ENCODE assay signal across 28 cellular contexts in genomic region chr20:12084482-12084881, GRCh38.
"Had no signal": no experiment of that assay in that cellular context is flagged by ENCODE, and none has a peak within 500 bp of the region (broad histone marks: within the 10 kb centered on the region; RNA-seq: fewer than 3 reads in every experiment).

No MANE protein-coding gene starts in this region.

- ATAC-seq: activated CD8-positive, alpha-beta T cell treated with anti-CD3 and anti-CD28 coated beads for 36 hours; activated T-cell treated with anti-CD3 and anti-CD28 coated beads, Interleukin-2, amount 50 U/mL, for 4 hours; activated T-helper 17 cell treated with anti-CD3 and anti-CD28 coated beads, Interleukin-2, amount 50 U/mL, for 72 hours; body of pancreas; esophagus mucosa had no signal

- H3K27ac ChIP-seq: body of pancreas, coronary artery, dorsolateral prefrontal cortex had no signal

- H3K27ac Mint-ChIP-seq: activated CD4-positive, alpha-beta T cell treated with anti-CD3 and anti-CD28 coated beads, Interleukin-2, amount 10 ng/mL, durations not matched to agents 7 days and 5 days; activated CD8-positive, alpha-beta T cell treated with anti-CD3 and anti-CD28 coated beads for 36 hours; activated naive CD8-positive, alpha-beta T cell; activated T-helper 17 cell treated with anti-CD3 and anti-CD28 coated beads, Interleukin-2, amount 50 U/mL, for 72 hours; dendritic cell treated with granulocyte-macrophage colony-stimulating factor and Interleukin-4, amounts not matched to agents 40 ng/mL and 50 ng/mL, for 4 days; endodermal cell had no signal

- H3K36me3 Mint-ChIP-seq: activated naive CD8-positive, alpha-beta T cell had no signal

- H3K27me3 Mint-ChIP-seq: activated CD4-positive, alpha-beta T cell treated with anti-CD3 and anti-CD28 coated beads, Interleukin-2, amount 10 ng/mL, durations not matched to agents 7 days and 5 days; activated CD8-positive, alpha-beta T cell treated with anti-CD3 and anti-CD28 coated beads for 36 hours; activated T-helper 17 cell treated with anti-CD3 and anti-CD28 coated beads, Interleukin-2, amount 50 U/mL, for 72 hours; dendritic cell treated with granulocyte-macrophage colony-stimulating factor and Interleukin-4, amounts not matched to agents 40 ng/mL and 50 ng/mL, for 4 days had no signal

- H3K27me3 ChIP-seq: body of pancreas, dorsolateral prefrontal cortex had no signal

- H3K4me3 Mint-ChIP-seq: activated CD4-positive, alpha-beta T cell treated with anti-CD3 and anti-CD28 coated beads, Interleukin-2, amount 10 ng/mL, durations not matched to agents 7 days and 5 days; activated CD8-positive, alpha-beta T cell treated with anti-CD3 and anti-CD28 coated beads for 36 hours; activated naive CD8-positive, alpha-beta T cell; activated T-cell treated with anti-CD3 and anti-CD28 coated beads, Interleukin-2, amount 50 U/mL, for 4 hours; activated T-helper 17 cell treated with anti-CD3 and anti-CD28 coated beads, Interleukin-2, amount 50 U/mL, for 72 hours; dendritic cell treated with granulocyte-macrophage colony-stimulating factor and Interleukin-4, amounts not matched to agents 40 ng/mL and 50 ng/mL, for 4 days; endodermal cell had no signal

- H3K9me3 ChIP-seq: body of pancreas had no signal

- H3K4me1 ChIP-seq: body of pancreas had no signal

- FAIRE-seq: frontal cortex had no signal

- H3K4me3 ChIP-seq: body of pancreas, coronary artery, dorsolateral prefrontal cortex had no signal

- H3K9me3 Mint-ChIP-seq: activated CD4-positive, alpha-beta T cell treated with anti-CD3 and anti-CD28 coated beads, Interleukin-2, amount 10 ng/mL, durations not matched to agents 7 days and 5 days; activated CD8-positive, alpha-beta T cell treated with anti-CD3 and anti-CD28 coated beads for 36 hours; dendritic cell treated with granulocyte-macrophage colony-stimulating factor and Interleukin-4, amounts not matched to agents 40 ng/mL and 50 ng/mL, for 4 days; endodermal cell had no signal

- DNase-seq: activated CD4-positive, alpha-beta T cell treated with anti-CD3 and anti-CD28 coated beads for 4 hours; activated CD4-positive, alpha-beta T cell treated with anti-CD3 and anti-CD28 coated beads, Interleukin-2, amount 10 ng/mL, durations not matched to agents 7 days and 5 days; activated CD4-positive, alpha-beta T cell treated with anti-CD3 and anti-CD28 coated beads, Interleukin-2, amount 50 U/mL, for 4 hours; activated CD4-positive, CD25-positive, alpha-beta regulatory T cell; activated CD4-positive, CD25-positive, alpha-beta regulatory T cell treated with anti-CD3 and anti-CD28 coated beads, Interleukin-2, amount 50 U/mL, for 72 hours; activated CD8-positive, alpha-beta memory T cell treated with anti-CD3 and anti-CD28 coated beads for 24 hours; activated CD8-positive, alpha-beta T cell treated with anti-CD3 and anti-CD28 coated beads for 36 hours; activated effector memory CD4-positive, alpha-beta T cell treated with Interleukin-2 at 50 U/mL for 16 hours; activated gamma-delta T cell treated with Interleukin-2 at 50 U/mL for 16 hours; activated naive CD4-positive, alpha-beta T cell treated with anti-CD3 and anti-CD28 coated beads, Interleukin-2, amount 50 U/mL, for 16 hours; activated naive CD4-positive, alpha-beta T cell treated with Interleukin-2 at 50 U/mL for 16 hours; activated T-cell treated with anti-CD3 and anti-CD28 coated beads, Interleukin-2, amount 50 U/mL, for 4 hours; amniotic stem cell; anterior cingulate cortex; body of pancreas; caudate nucleus; dorsolateral prefrontal cortex; effector memory CD4-positive, alpha-beta T cell; endodermal cell; foreskin fibroblast; head of caudate nucleus; T-helper 2 cell had no signal

- H3K4me1 Mint-ChIP-seq: activated CD4-positive, alpha-beta T cell treated with anti-CD3 and anti-CD28 coated beads, Interleukin-2, amount 10 ng/mL, durations not matched to agents 7 days and 5 days; activated T-helper 17 cell treated with anti-CD3 and anti-CD28 coated beads, Interleukin-2, amount 50 U/mL, for 72 hours; endodermal cell had no signal
